Comparison of ENCODE assay signal across 13 cellular contexts in the genomic region with DNA sequence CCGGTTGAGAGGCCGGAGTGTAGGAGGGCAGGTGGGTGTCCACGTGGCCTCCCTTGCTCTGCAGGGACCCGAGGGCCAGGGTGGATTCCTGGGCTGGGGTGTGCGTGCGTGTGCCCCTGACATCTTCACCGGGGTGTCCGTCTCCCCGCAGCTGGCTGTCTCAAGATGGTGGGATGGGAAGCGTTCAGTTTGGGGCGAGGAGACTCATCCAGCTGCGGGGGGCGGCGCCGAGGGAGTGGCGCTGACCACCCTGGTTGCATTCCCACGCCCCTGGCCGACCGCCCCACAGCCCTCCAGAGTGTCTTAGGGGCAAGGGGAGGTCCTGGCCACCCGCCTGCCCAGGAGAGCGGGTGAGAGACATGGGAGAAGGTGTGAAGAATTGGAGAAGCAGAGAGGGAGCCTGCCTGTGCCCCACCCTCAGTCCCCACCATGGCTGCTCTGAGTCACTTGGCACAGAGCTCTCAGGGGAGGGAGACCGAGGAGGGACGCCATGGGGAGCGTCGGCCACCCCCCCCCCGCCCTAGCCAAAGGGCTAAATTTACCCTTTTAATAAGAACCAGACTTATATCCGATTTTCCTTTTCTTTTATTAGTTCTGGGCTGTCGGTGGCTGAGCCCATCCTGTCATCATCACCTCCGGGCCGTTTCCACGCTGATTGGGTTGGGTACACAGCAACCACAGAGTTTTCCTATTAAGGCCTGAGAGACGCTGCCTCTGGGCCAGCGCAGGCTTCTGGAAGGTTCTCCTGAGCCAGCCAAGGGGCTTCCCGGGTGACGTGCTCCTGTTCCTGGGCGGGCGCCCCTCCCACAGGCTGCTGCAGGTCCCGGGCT. TPM values are rescaled to one million over a fixed set of nuclear protein-coding genes. Genes with fewer than 3 reads are reported as not detected.
DNase-seq lines count a peak whose midpoint lies in the region; ATAC-seq, FAIRE-seq and TF ChIP-seq lines count a peak whose summit lies in the region.
"Had no signal": no experiment of that assay in that cellular context is flagged by ENCODE, and none has a peak within 500 bp of the region (broad histone marks: within the 10 kb centered on the region; RNA-seq: fewer than 3 reads in every experiment).

No MANE protein-coding gene starts in this region.

- H3K4me2 ChIP-seq in A549 (peak overlapping the region; percentile 89), IMR-90 (ENCODE audit: low read depth, low read length) (no peak overlapping the region)

- peak overlapping the region; percentile 62 for H2BK120ac ChIP-seq in IMR-90 (ENCODE audit: low read depth, low read length)

- in situ Hi-C loops in IMR-90 (cut with MboI; ENCODE audit: low sequenced_read_pairs): no loop called here

- WGBS in A549 (ENCODE audit: missing lambda C conversion rate): 74% methylated on average over 35 of the region's 38 CpGs
- 68% methylated on average over 11 of the region's 38 CpGs; no CpG with 5 or more reads in 1 of the 2 experiments for WGBS in IMR-90 (ENCODE audit: extremely low coverage in 2 of 2, insufficient read length in 1 of 2), 2 experiments
- WGBS in esophagus muscularis mucosa: 44% methylated on average over 21 of the region's 38 CpGs

- H3K27me3 ChIP-seq in IMR-90 (ENCODE audit: control insufficient read depth, insufficient read depth, low read length): no peaks in the 10 kb centered on the region
- H3K27me3 ChIP-seq in esophagus muscularis mucosa: no peaks in the 10 kb centered on the region
- H3K27me3 ChIP-seq: brain microvascular endothelial cell had no signal

- dilution Hi-C loops in IMR-90 (cut with HindIII; ENCODE audit: low sequenced_read_pairs, unreplicated experiment): no loop called here

- peak overlapping the region; percentile 54; the same call in 1 of the 2 replicates for H3K23ac ChIP-seq in IMR-90 (ENCODE audit: low read depth, low read length)

- no peak for TF ChIP-seq RAD21 in A549 (conservative IDR thresholded peaks at IDR 0.05 in 1 of 2, IDR thresholded peaks at IDR 0.05 in 1 of 2)
- TF ChIP-seq RAD21 in IMR-90 (IDR thresholded peaks at IDR 0.05; ENCODE audit: low read length): no peak

- no peak overlapping the region for H3K9ac ChIP-seq in IMR-90 (ENCODE audit: low read depth, low read length)

- H3K79me1 ChIP-seq in IMR-90 (ENCODE audit: low read depth in 1 of 2, low read length in 2 of 2): peaks cover 22 to 75% of the 10 kb centered on the region in 2 experiments

- H2BK20ac ChIP-seq in IMR-90 (ENCODE audit: low read depth, low read length): peak overlapping the region; percentile 29; the same call in 1 of the 2 replicates

- DNase-seq in A549 (ENCODE audit: low read depth in 1 of 2, low spot score in 1 of 2) (no peak), IMR-90 (no peak), esophagus muscularis mucosa (ENCODE audit: extremely low spot score) (no peak), posterior vena cava (ENCODE audit: low spot score) (peak; percentile 95), DMS79 treated with DMSO at 0.1 percent for 48 hours (lab: John Stamatoyannopoulos, UW) (no peak), NCI-H1417 treated with DMSO at 0.1 percent for 48 hours (lab: John Stamatoyannopoulos, UW) (no peak), dermis blood vessel endothelial cell (no peak)
- DNase-seq: activated T-cell treated with anti-CD3 and anti-CD28 coated beads, Interleukin-2, amount 50 U/mL, for 72 hours; brain microvascular endothelial cell; NCI-H1436; NCI-H82 had no signal

- H3K36me3 ChIP-seq in IMR-90 (ENCODE audit: control insufficient read depth, insufficient read depth, low read length) (no peaks in the 10 kb centered on the region), esophagus muscularis mucosa (no peaks in the 10 kb centered on the region)
- H3K36me3 ChIP-seq: brain microvascular endothelial cell had no signal

- ATAC-seq in A549: no peak
- no peak for ATAC-seq in IMR-90 (ENCODE audit: low read depth)
- ATAC-seq in HG02938 (IDR thresholded peaks at IDR 0.05; ENCODE audit: unreplicated experiment): no peak
- ATAC-seq: activated CD4-positive, CD25-positive, alpha-beta regulatory T cell treated with anti-CD3 and anti-CD28 coated beads, Interleukin-2, amount 50 U/mL, for 24 hours; activated T-cell treated with anti-CD3 and anti-CD28 coated beads, Interleukin-2, amount 50 U/mL, for 72 hours had no signal

- peak overlapping the region; percentile 41 for H4K91ac ChIP-seq in IMR-90 (ENCODE audit: insufficient read depth, low read depth, low read length)

- H3K4ac ChIP-seq in IMR-90 (ENCODE audit: low read depth, low read length): peak overlapping the region; percentile 89

- TF ChIP-seq POLR2A in A549 (IDR thresholded peaks at IDR 0.05; ENCODE audit: low read length): no peak
- TF ChIP-seq POLR2A in IMR-90 (IDR thresholded peaks at IDR 0.05; ENCODE audit: low read depth, low read length): no peak
- no peak for TF ChIP-seq POLR2A in esophagus muscularis mucosa (IDR thresholded peaks at IDR 0.05; ENCODE audit: low read depth)

- H2AFZ ChIP-seq in IMR-90 (replicated peaks; ENCODE audit: low read length, poor library complexity): peak overlapping the region; percentile 70

- H3K4me3 ChIP-seq in A549: no peak overlapping the region
- no peak overlapping the region for H3K4me3 ChIP-seq in IMR-90 (ENCODE audit: insufficient read depth, low read depth, low read length)
- H3K4me3 ChIP-seq in esophagus muscularis mucosa: peak overlapping the region in 2 of 4 donors; percentile 1 to 12

- peaks cover 11% of the 10 kb centered on the region for H4K20me1 ChIP-seq in IMR-90 (ENCODE audit: insufficient read depth, low read length)

- peak overlapping the region; percentile 97 for H2AK5ac ChIP-seq in IMR-90 (ENCODE audit: low read depth, low read length)

- no peak overlapping the region for H2BK5ac ChIP-seq in IMR-90 (ENCODE audit: low read depth, low read length, poor library complexity, severe bottlenecking)

- intact Hi-C loops in IMR-90 (cut with micrococcal nuclease) (no loop called here), esophagus muscularis mucosa (cut with DNase I) (no loop called here), posterior vena cava (cut with DNase I) (no loop called here)

- H3K4me1 ChIP-seq in A549 (peaks cover 63% of the 10 kb centered on the region), IMR-90 (ENCODE audit: control insufficient read depth, insufficient read depth, low read length) (peaks cover 41% of the 10 kb centered on the region), esophagus muscularis mucosa (peaks cover 69 to 93% (median 80%) of the 10 kb centered on the region in 4 donors)

- H2BK15ac ChIP-seq in IMR-90 (ENCODE audit: low read depth, low read length): peak overlapping the region; percentile 36; the same call in 1 of the 3 replicates

- TF ChIP-seq EP300 in A549 (IDR thresholded peaks at IDR 0.05) (no peak), esophagus muscularis mucosa (IDR thresholded peaks at IDR 0.05) (no peak)

- POLR2A ChIA-PET in A549 (lab: Yijun Ruan, JAX): interaction anchor here (1.0 kb wide), 1 partner anchor 22 kb away, joined by 4 read pairs; the partner anchor contains the start of gene BAHCC1
- POLR2A ChIA-PET in IMR-90 (lab: Charles Lee; ENCODE audit: unreplicated experiment): no interaction called here

- FAIRE-seq in A549 (lab: Jason Lieb, UNC): no peak

- H4K8ac ChIP-seq in IMR-90 (ENCODE audit: low read depth in 2 of 2, low read length in 2 of 2): peak overlapping the region in 1 of 2 experiments; percentile 39; a peak in 1 of 4 replicates

- H3K14ac ChIP-seq in IMR-90 (replicated peaks; ENCODE audit: low read depth, low read length): peak overlapping the region; percentile 55

- H3K56ac ChIP-seq in IMR-90 (ENCODE audit: extremely low read depth, insufficient read depth, low read length): no peak overlapping the region

- no peak for TF ChIP-seq CTCF in A549 (IDR thresholded peaks at IDR 0.05)
- TF ChIP-seq CTCF in IMR-90 (conservative IDR thresholded peaks at IDR 0.05; ENCODE audit: low read depth, low read length): no peak
- no peak for TF ChIP-seq CTCF in esophagus muscularis mucosa (IDR thresholded peaks at IDR 0.05)

- H3K27ac ChIP-seq in A549 (peak overlapping the region; percentile 98 to 100; a peak in 5 of 6 replicates), IMR-90 (ENCODE audit: insufficient read depth, low read length) (no peak overlapping the region), esophagus muscularis mucosa (replicated peaks in 1 of 4) (peak overlapping the region; percentile 86 to 99 (median 96))
- H3K27ac ChIP-seq: brain microvascular endothelial cell had no signal

- H4K5ac ChIP-seq in IMR-90 (ENCODE audit: low read depth, low read length): no peak overlapping the region

- H2AK9ac ChIP-seq in IMR-90 (replicated peaks; ENCODE audit: low read depth, low read length, poor library complexity): peak overlapping the region; percentile 90

- H3K9me3 ChIP-seq in A549 (no peaks in the 10 kb centered on the region), IMR-90 (ENCODE audit: control insufficient read depth, insufficient read depth, low read length) (no peaks in the 10 kb centered on the region), esophagus muscularis mucosa (no peaks in the 10 kb centered on the region)

- BruUV-seq in IMR-90 (replicated peaks; lab: Mats Ljungman, UMichigan): no TSS peak

- no peak overlapping the region for H3K18ac ChIP-seq in IMR-90 (ENCODE audit: low read depth, low read length)

- CTCF ChIA-PET in A549 (lab: Yijun Ruan, JAX): interaction anchor here (1.1 to 4.8 kb wide), 5 partner anchors 13 to 67 kb away, joined by 3 to 39 read pairs (median 6); partner anchors contain the start of gene BAHCC1
- CTCF ChIA-PET in IMR-90 (lab: Yijun Ruan, JAX): no interaction called here

- H3K9me1 ChIP-seq in IMR-90 (ENCODE audit: insufficient read depth, low read length): peaks cover 27% of the 10 kb centered on the region

TF ChIP-seq in IMR-90, 13 proteins besides CTCF, POLR2A, EP300 and RAD21 (continues in another document):
- TF ChIP-seq RFX5 (IDR thresholded peaks at IDR 0.05; ENCODE audit: low read depth, low read length) (no peak), CHD1 (IDR thresholded peaks at IDR 0.05; ENCODE audit: low read depth, low read length) (no peak), BHLHE40 (IDR thresholded peaks at IDR 0.05; ENCODE audit: low read depth, low read length) (no peak)

RNA-seq across cellular contexts. Expression of gene BAHCC1, which starts 22.0 kb away (rescaled TPM):
- polyA plus RNA-seq in A549 (2011; rRNA removed): 2.1 and 2.6 TPM in 2 replicates
- 7.4 and 8.4 TPM in 2 replicates for polyA plus RNA-seq in A549 (2012; cell fraction: cytosol; rRNA removed)
- polyA plus RNA-seq in A549 (2012; cell fraction: nucleus; rRNA removed): 27.4 and 38.1 TPM in 2 replicates
- polyA plus RNA-seq in A549 (2017; fragmentation: RNase III; extraction: RNeasy Plus Mini Kit Qiagen cat#74134 plus additional on column Dnase treatment): 5.2 to 5.9 TPM (median 5.8 TPM) in 3 replicates
- polyA minus RNA-seq in A549 (2011; rRNA and poly(A)+ RNA removed): 2.6 and 3.5 TPM in 2 replicates
- 0.36 and 0.83 TPM in 2 replicates for total RNA-seq in IMR-90 (2012; rRNA removed)
- 7.8 and 8.1 TPM in 2 replicates for polyA plus RNA-seq in IMR-90 (2012; rRNA removed)
- 4.4 and 5.5 TPM in 2 replicates for polyA plus RNA-seq in IMR-90 (2012; cell fraction: cytosol; rRNA removed)
- polyA plus RNA-seq in IMR-90 (2012; cell fraction: nucleus; rRNA removed; ENCODE audit: low replicate concordance): 24.1 and 56.3 TPM in 2 replicates
- total RNA-seq in esophagus muscularis mucosa: 10 to 100 TPM; 15.9 to 38.1 (median 21.1) TPM
- total RNA-seq in posterior vena cava: 10 to 100 TPM; 17.3 to 19.1 TPM
- total RNA-seq in dermis blood vessel endothelial cell: 4.8 and 19.3 TPM in 2 replicates
